11 cellular contexts compared by ENCODE assay signal in the genomic region with DNA sequence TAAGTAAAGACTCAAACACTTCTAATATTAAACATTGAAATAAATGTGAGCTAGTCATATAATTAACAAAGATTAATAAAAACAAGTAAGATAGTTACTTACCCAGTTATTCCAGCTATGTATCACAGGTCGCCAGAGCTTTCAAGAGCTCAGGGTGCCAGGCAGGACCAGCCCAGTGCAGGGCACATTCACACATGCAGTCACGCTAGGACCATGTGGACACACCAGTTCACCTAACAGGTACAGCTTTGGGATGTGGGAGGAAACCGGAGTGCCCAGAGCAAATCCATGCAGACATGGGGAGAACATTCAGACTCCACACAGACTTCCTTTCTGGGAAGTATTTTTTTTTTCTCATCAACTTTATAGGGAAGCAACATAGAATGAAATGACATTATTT. TPM values are rescaled to one million over a fixed set of nuclear protein-coding genes. Genes with fewer than 3 reads are reported as not detected.
"Had no signal": no experiment of that assay in that cellular context is flagged by ENCODE, and none has a peak within 500 bp of the region (broad histone marks: within the 10 kb centered on the region; RNA-seq: fewer than 3 reads in every experiment).

No MANE protein-coding gene starts in this region.

- H2AFZ ChIP-seq: GM23248, GM23338 had no signal

- H3K9ac ChIP-seq: GM23248 had no signal

- ATAC-seq: GM23338, HCT116 had no signal

- H3K9me3 ChIP-seq: HAP-1 had no signal

- DNase-seq: GM23248, GOT3, H7, H9, HCEC 1CT, HFFc6 had no signal

- H3K4me1 ChIP-seq: HAP-1 had no signal

- H3K36me3 ChIP-seq: HAP-1 had no signal

- H3K4me2 ChIP-seq: GM23338 had no signal

- H3K4me3 ChIP-seq: GM23248, GM23338, HAP-1 had no signal

- FAIRE-seq: H1, H54 had no signal

- H3K27ac ChIP-seq: GM23248 had no signal

RNA-seq across cellular contexts. Expression of a gene that starts 39.3 kb away (rescaled TPM):
- total RNA-seq: GM23248, H7, HFFc6 had no signal
- polyA plus RNA-seq: GM23248 had no signal
